In genomic region chr3:31241533-31241932, GRCh38 we compare ENCODE assay signal across 2 cellular contexts.
TF ChIP-seq lines count a peak whose summit lies in the region.

No MANE protein-coding gene starts in this region.

TF ChIP-seq in WTC11, 78 proteins besides CTCF, POLR2A, EP300 and RAD21 (continued from another document):
- no peak for TF ChIP-seq MLX (CRISPR knock-in tag; IDR thresholded peaks at IDR 0.05)

TF ChIP-seq in HepG2, 621 proteins besides CTCF, POLR2A, EP300 and RAD21 (continued from another document):
- no peak for TF ChIP-seq ZFP37 (CRISPR knock-in tag; IDR thresholded peaks at IDR 0.05; ENCODE audit: borderline replicate concordance)
- no peak for TF ChIP-seq AGO2 (optimal IDR thresholded peaks at IDR 0.05; ENCODE audit: low read depth, low read length)
- no peak for TF ChIP-seq IRF9 (CRISPR knock-in tag; IDR thresholded peaks at IDR 0.05; ENCODE audit: borderline replicate concordance)
- no peak for TF ChIP-seq ZBTB20 (CRISPR knock-in tag; IDR thresholded peaks at IDR 0.05; ENCODE audit: borderline replicate concordance, low read depth)
- no peak for TF ChIP-seq REPIN1 (CRISPR knock-in tag; IDR thresholded peaks at IDR 0.05; ENCODE audit: borderline replicate concordance, low read depth)
- TF ChIP-seq ZNF354B (CRISPR knock-in tag; IDR thresholded peaks at IDR 0.05) = no peak
- TF ChIP-seq PAF1 (CRISPR knock-in tag; IDR thresholded peaks at IDR 0.05) = no peak
- TF ChIP-seq ZNF44 (CRISPR knock-in tag; IDR thresholded peaks at IDR 0.05) = no peak
- no peak for TF ChIP-seq STAG1 (CRISPR knock-in tag; IDR thresholded peaks at IDR 0.05)
- no peak for TF ChIP-seq ZNF790 (CRISPR knock-in tag; IDR thresholded peaks at IDR 0.05; ENCODE audit: borderline replicate concordance)
- no peak for TF ChIP-seq GMEB2 (CRISPR knock-in tag; IDR thresholded peaks at IDR 0.05; ENCODE audit: low read depth)
- no peak for TF ChIP-seq SMARCE1 (IDR thresholded peaks at IDR 0.05; ENCODE audit: borderline replicate concordance)
- TF ChIP-seq SP2 (CRISPR knock-in tag; IDR thresholded peaks at IDR 0.05) = no peak
- TF ChIP-seq ETS1 (CRISPR knock-in tag; IDR thresholded peaks at IDR 0.05) = no peak
